ENCODE assay signal across 18 cellular contexts in genomic region chr12:9588749-9589148, GRCh38. TPM values are rescaled to one million over a fixed set of nuclear protein-coding genes. Genes with fewer than 3 reads are reported as not detected.
"Had no signal": no experiment of that assay in that cellular context is flagged by ENCODE, and none has a peak within 500 bp of the region (broad histone marks: within the 10 kb centered on the region; RNA-seq: fewer than 3 reads in every experiment).

No MANE protein-coding gene starts in this region.

- H3K4me3 ChIP-seq: dorsolateral prefrontal cortex, gastrocnemius medialis, heart right ventricle, thyroid gland had no signal

- H3K36me3 ChIP-seq: gastrocnemius medialis, heart right ventricle, neutrophil, thyroid gland had no signal

- DNase-seq: activated CD4-positive, alpha-beta T cell treated with anti-CD3 and anti-CD28 coated beads for 4 hours; activated CD8-positive, alpha-beta T cell treated with anti-CD3 and anti-CD28 coated beads, Interleukin-2, amount 10 ng/mL, durations not matched to agents 7 days and 5 days; activated naive CD4-positive, alpha-beta T cell treated with Interleukin-2 at 50 U/mL for 16 hours; activated T-cell treated with anti-CD3 and anti-CD28 coated beads, Interleukin-2, amount 50 U/mL, for 24 hours; gastrocnemius medialis; heart right ventricle; mesendoderm; natural killer cell; stimulated activated naive CD4-positive, alpha-beta T cell; T-helper 17 cell; thyroid gland had no signal

- H3K27ac ChIP-seq: dorsolateral prefrontal cortex, epithelial cell of prostate, gastrocnemius medialis, heart right ventricle, neutrophil, parathyroid adenoma, thyroid gland had no signal

- H3K4me1 ChIP-seq: gastrocnemius medialis, heart right ventricle, parathyroid adenoma, thyroid gland had no signal

- ATAC-seq: activated CD8-positive, alpha-beta T cell treated with anti-CD3 and anti-CD28 coated beads, Interleukin-2, amount 10 ng/mL, durations not matched to agents 7 days and 5 days; gastrocnemius medialis; heart right ventricle; natural killer cell; T-helper 17 cell; WTC11 had no signal

- H3K27me3 ChIP-seq: dorsolateral prefrontal cortex, gastrocnemius medialis, heart right ventricle, neutrophil, thyroid gland had no signal

- H3K9me3 ChIP-seq: gastrocnemius medialis, heart right ventricle, neutrophil, thyroid gland had no signal

RNA-seq across cellular contexts. Expression of gene KLRB1, which starts 19.0 kb away (rescaled TPM):
- total RNA-seq: fibroblast of lung, renal cortical epithelial cell, WTC11 had no signal
- polyA plus RNA-seq: fibroblast of lung had no signal
